25 cellular contexts compared by ENCODE assay signal in genomic region chr14:91595736-91596135, GRCh38.
DNase-seq lines count a peak whose midpoint lies in the region; ATAC-seq, FAIRE-seq and TF ChIP-seq lines count a peak whose summit lies in the region.
"Had no signal": no experiment of that assay in that cellular context is flagged by ENCODE, and none has a peak within 500 bp of the region (broad histone marks: within the 10 kb centered on the region; RNA-seq: fewer than 3 reads in every experiment).

No MANE protein-coding gene starts in this region.

- no peak overlapping the region for H3K4me2 ChIP-seq in K562 (ENCODE audit: insufficient read depth, low read length)
- H3K4me2 ChIP-seq: BLaER1 had no signal

- TF ChIP-seq POLR2A in K562 (conservative IDR thresholded peaks at IDR 0.05), result no peak

- 9% methylated on average over 1 of the region's 1 CpG for WGBS in K562 (ENCODE audit: insufficient coverage, low coverage, missing lambda C conversion rate)

- H3K4me3 ChIP-seq in K562, result no peak overlapping the region
- H3K4me3 ChIP-seq: BLaER1, GM12878 had no signal

- H3K27ac ChIP-seq in K562 (ENCODE audit: extremely low read depth, low read depth, low read length), result no peak overlapping the region
- H3K27ac ChIP-seq: BLaER1 had no signal

- no peak for FAIRE-seq in K562 (lab: Jason Lieb, UNC)
- FAIRE-seq: A204.1, GM12878, GM12892, GM18507 had no signal

- H3K4me1 ChIP-seq in K562 (replicated peaks in 1 of 2; ENCODE audit: control insufficient read depth in 2 of 2, insufficient read depth in 2 of 2, low read length in 2 of 2), result no peaks in the 10 kb centered on the region
- H3K4me1 ChIP-seq: BE2C, BLaER1 had no signal

- ATAC-seq in K562, result no peak
- ATAC-seq: GM12878 had no signal

- no TSS peak for BruUV-seq in K562 (replicated peaks; lab: Mats Ljungman, UMichigan)

- H3K9ac ChIP-seq in K562 (ENCODE audit: insufficient read depth in 1 of 2, low read depth in 2 of 2, low read length in 2 of 2), result no peak overlapping the region
- H3K9ac ChIP-seq: BLaER1 had no signal

- intact Hi-C loops in K562 (cut with micrococcal nuclease), result no loop called here

- in situ Hi-C loops in K562 (cut with MboI), result no loop called here

- H3K9me3 ChIP-seq in K562 (replicated peaks; ENCODE audit: control insufficient read depth, insufficient read depth, low read depth, low read length), result no peaks in the 10 kb centered on the region
- H3K9me3 ChIP-seq: BE2C had no signal

- DNase-seq in OCI-M1 (lab: John Stamatoyannopoulos, UW) (peak; percentile 24), K562 (ENCODE audit: extremely low read depth in 1 of 4, low spot score in 3 of 4) (no peak), NCI-H1048 (lab: John Stamatoyannopoulos, UW) (no peak), SW480 (ENCODE audit: low spot score) (no peak), MV-4-11 (lab: John Stamatoyannopoulos, UW) (no peak)
- DNase-seq: 8988T; ACHN; BE2C; C1 segment of cervical spinal cord; CD4-positive, alpha-beta memory T cell; CD4-positive, CD25-positive, alpha-beta regulatory T cell; CD8-positive, alpha-beta memory T cell; COR-L47; DMS 273 treated with DMSO at 0.1 percent for 48 hours; DMS153; DMS53; DMS79; DND-41; EL; GDM1 had no signal

- no peak for TF ChIP-seq CTCF in K562 (IDR thresholded peaks at IDR 0.05 in 2 of 3, conservative IDR thresholded peaks at IDR 0.05 in 1 of 3; ENCODE audit: insufficient read depth in 2 of 3, low read depth in 1 of 3, low read length in 3 of 3)

- H3K36me3 ChIP-seq in K562 (ENCODE audit: control insufficient read depth, insufficient read depth, low read length), result no peaks in the 10 kb centered on the region
- H3K36me3 ChIP-seq: BE2C, BLaER1 had no signal

- H3K79me2 ChIP-seq in K562 (ENCODE audit: control insufficient read depth, insufficient read depth, low read length), result no peaks in the 10 kb centered on the region

- no peak for TF ChIP-seq RAD21 in K562 (CRISPR knock-in tag; conservative IDR thresholded peaks at IDR 0.05 in 1 of 2, IDR thresholded peaks at IDR 0.05 in 1 of 2)

- CTCF ChIA-PET in K562 (lab: Yijun Ruan, JAX; ENCODE audit: low intra/inter-chr PET ratio), result no interaction called here

- no peak overlapping the region for H2AFZ ChIP-seq in K562 (ENCODE audit: low read depth, low read length)

- no peaks in the 10 kb centered on the region for H3K27me3 ChIP-seq in K562 (ENCODE audit: control insufficient read depth in 2 of 2, insufficient read depth in 2 of 2, low read length in 2 of 2)
- H3K27me3 ChIP-seq: BE2C, BLaER1 had no signal

- POLR2A ChIA-PET in K562 (lab: Yijun Ruan, JAX), result no interaction called here

- H4K20me1 ChIP-seq in K562 (replicated peaks; ENCODE audit: control insufficient read depth, insufficient read depth, low read length), result no peaks in the 10 kb centered on the region
- H4K20me1 ChIP-seq: BLaER1 had no signal

- no peaks in the 10 kb centered on the region for H3K9me1 ChIP-seq in K562 (ENCODE audit: control insufficient read depth, insufficient read depth, low read length)

- TF ChIP-seq EP300 in K562 (IDR thresholded peaks at IDR 0.05; ENCODE audit: low read length), result no peak

TF ChIP-seq in K562, 482 proteins besides CTCF, POLR2A, EP300 and RAD21:
- TF ChIP-seq, protein P1, sequence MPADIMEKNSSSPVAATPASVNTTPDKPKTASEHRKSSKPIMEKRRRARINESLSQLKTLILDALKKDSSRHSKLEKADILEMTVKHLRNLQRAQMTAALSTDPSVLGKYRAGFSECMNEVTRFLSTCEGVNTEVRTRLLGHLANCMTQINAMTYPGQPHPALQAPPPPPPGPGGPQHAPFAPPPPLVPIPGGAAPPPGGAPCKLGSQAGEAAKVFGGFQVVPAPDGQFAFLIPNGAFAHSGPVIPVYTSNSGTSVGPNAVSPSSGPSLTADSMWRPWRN (IDR thresholded peaks at IDR 0.05; ENCODE audit: low read depth), result no peak
- peak; percentile 31; the same call in 1 of the 2 replicates for TF ChIP-seq TRIM28 (IDR thresholded peaks at IDR 0.05)
